Comparison of ENCODE assay signal across 1 cellular context in genomic region chr14:74549588-74549987, GRCh38.
TF ChIP-seq lines count a peak whose summit lies in the region.

No MANE protein-coding gene starts in this region.

TF ChIP-seq in GM23338, 12 proteins besides CTCF, POLR2A, EP300 and RAD21 (continued from another document):
- TF ChIP-seq ZNF462 (CRISPR knock-in tag; IDR thresholded peaks at IDR 0.05) (no peak), ZNF331 (CRISPR knock-in tag; IDR thresholded peaks at IDR 0.05; ENCODE audit: low read depth) (no peak), NANOG (IDR thresholded peaks at IDR 0.05; ENCODE audit: borderline replicate concordance) (no peak), STAT1 (IDR thresholded peaks at IDR 0.05; ENCODE audit: unreplicated experiment) (no peak), ETS1 (IDR thresholded peaks at IDR 0.05) (no peak)
TF ChIP-seq in GM23338: peak in this region for 0.
